Comparison of ENCODE assay signal across 16 cellular contexts in genomic region chr4:66572949-66573348, GRCh38.
A peak's percentile ranks its signal among the peaks of the same experiment; 100 is the strongest.
DNase-seq lines count a peak whose midpoint lies in the region; ATAC-seq and TF ChIP-seq lines count a peak whose summit lies in the region.
"Had no signal": no experiment of that assay in that cellular context is flagged by ENCODE, and none has a peak within 500 bp of the region (broad histone marks: within the 10 kb centered on the region; RNA-seq: fewer than 3 reads in every experiment).

No MANE protein-coding gene starts in this region.

- H3K27ac ChIP-seq in brain microvascular endothelial cell = peak overlapping the region; percentile 90
- H3K27ac ChIP-seq in mesenchymal stem cell (ENCODE audit: low read length, poor library complexity, severe bottlenecking) = peak overlapping the region; percentile 49
- no peak overlapping the region for H3K27ac ChIP-seq in effector memory CD4-positive, alpha-beta T cell (ENCODE audit: insufficient read depth, low read length, poor library complexity, severe bottlenecking)
- no peak overlapping the region for H3K27ac ChIP-seq in psoas muscle

- no peak for ATAC-seq in psoas muscle
- ATAC-seq in GM19035 (IDR thresholded peaks at IDR 0.05; ENCODE audit: unreplicated experiment) = no peak
- ATAC-seq: activated T-cell treated with anti-CD3 and anti-CD28 coated beads, Interleukin-2, amount 50 U/mL, for 4 hours; T-cell had no signal

- H3K36me3 ChIP-seq in brain microvascular endothelial cell (replicated peaks) (no peaks in the 10 kb centered on the region), mesenchymal stem cell (ENCODE audit: control insufficient read depth in 1 of 2, insufficient read depth in 2 of 2, low read depth in 1 of 2, low read length in 2 of 2) (no peaks in the 10 kb centered on the region), psoas muscle (ENCODE audit: insufficient read depth in 1 of 2, low read depth in 1 of 2) (no peaks in the 10 kb centered on the region)
- no peaks in the 10 kb centered on the region for H3K36me3 ChIP-seq in effector memory CD4-positive, alpha-beta T cell (ENCODE audit: control insufficient read depth, insufficient read depth, low read length)

- no peak for TF ChIP-seq CTCF in brain microvascular endothelial cell (IDR thresholded peaks at IDR 0.05; ENCODE audit: low read depth, low read length, missing control alignments)
- no peak for TF ChIP-seq CTCF in psoas muscle (IDR thresholded peaks at IDR 0.05)

- H3K4me1 ChIP-seq in mesenchymal stem cell (ENCODE audit: control insufficient read depth, insufficient read depth, low read depth, low read length) = peaks cover 2% of the 10 kb centered on the region
- no peaks in the 10 kb centered on the region for H3K4me1 ChIP-seq in effector memory CD4-positive, alpha-beta T cell (ENCODE audit: control insufficient read depth, insufficient read depth, low read length, poor library complexity, severe bottlenecking)
- H3K4me1 ChIP-seq in psoas muscle = no peaks in the 10 kb centered on the region

- in situ Hi-C loops in brain microvascular endothelial cell (cut with HindIII; ENCODE audit: low pct_ligation_motif_present, low sequenced_read_pairs) = no loop called here

- H3K14ac ChIP-seq in mesenchymal stem cell (ENCODE audit: low read length in 2 of 2) = no peak overlapping the region

- H3K18ac ChIP-seq in mesenchymal stem cell (ENCODE audit: low read depth in 1 of 2, low read length in 2 of 2) = no peak overlapping the region

- no peak overlapping the region for H2BK120ac ChIP-seq in mesenchymal stem cell (ENCODE audit: low read depth, low read length)

- H4K8ac ChIP-seq in mesenchymal stem cell (ENCODE audit: low read length) = no peak overlapping the region

- H3K4me3 ChIP-seq in brain microvascular endothelial cell (ENCODE audit: low read depth, low read length) (no peak overlapping the region), mesenchymal stem cell (ENCODE audit: insufficient read depth in 1 of 2, low read depth in 1 of 2, low read length in 2 of 2) (no peak overlapping the region), psoas muscle (no peak overlapping the region)
- H3K4me3 ChIP-seq in effector memory CD4-positive, alpha-beta T cell (ENCODE audit: insufficient read depth, low read depth, low read length, poor library complexity, severe bottlenecking) = no peak overlapping the region

- intact Hi-C loops in psoas muscle (cut with DNase I) = no loop called here

- H2BK5ac ChIP-seq in mesenchymal stem cell (ENCODE audit: low read depth, low read length, poor library complexity, severe bottlenecking) = no peak overlapping the region

- DNase-seq in COLO829 (ENCODE audit: low spot score) (peak; percentile 14), LHCN-M2 (ENCODE audit: low read depth) (peak; percentile 79), brain microvascular endothelial cell (peak; percentile 70), mesenchymal stem cell (peak; percentile 79), psoas muscle (no peak), foreskin melanocyte (no peak)
- no peak for DNase-seq in effector memory CD4-positive, alpha-beta T cell
- DNase-seq: activated T-cell treated with anti-CD3 and anti-CD28 coated beads, Interleukin-2, amount 50 U/mL, for 4 hours; C1 segment of cervical spinal cord; endodermal cell; Kasumi-1; midbrain; NCI-H2029 treated with DMSO at 0.1 percent for 48 hours; stimulated activated naive CD4-positive, alpha-beta T cell; T-cell had no signal

- H3K23ac ChIP-seq in mesenchymal stem cell (ENCODE audit: low read length in 2 of 2) = no peak overlapping the region

- H3K4ac ChIP-seq in mesenchymal stem cell (ENCODE audit: low read depth in 1 of 2, low read length in 2 of 2) = no peak overlapping the region

- H2AK5ac ChIP-seq in mesenchymal stem cell (ENCODE audit: low read length, severe bottlenecking) = no peak overlapping the region

- no peaks in the 10 kb centered on the region for H3K9me3 ChIP-seq in mesenchymal stem cell (ENCODE audit: control insufficient read depth, low read length)
- no peaks in the 10 kb centered on the region for H3K9me3 ChIP-seq in effector memory CD4-positive, alpha-beta T cell (ENCODE audit: control insufficient read depth, low read length)
- H3K9me3 ChIP-seq in psoas muscle = no peaks in the 10 kb centered on the region

- 48% methylated on average over 2 of the region's 2 CpGs for WGBS in mesenchymal stem cell
- 17 to 26% (median 25%) methylated on average over 2 of the region's 2 CpGs for WGBS in psoas muscle, 3 donors

- H3K79me1 ChIP-seq in mesenchymal stem cell (replicated peaks; ENCODE audit: low read length, poor library complexity, severe bottlenecking) = no peaks in the 10 kb centered on the region

- no peak overlapping the region for H2AFZ ChIP-seq in mesenchymal stem cell (ENCODE audit: low read depth, low read length)

- H3K9ac ChIP-seq in mesenchymal stem cell (ENCODE audit: low read length) = peak overlapping the region; percentile 47

- H2BK15ac ChIP-seq in mesenchymal stem cell (ENCODE audit: low read depth, poor library complexity, severe bottlenecking) = no peak overlapping the region

- H4K91ac ChIP-seq in mesenchymal stem cell (ENCODE audit: low read length) = no peak overlapping the region

- H3K4me2 ChIP-seq in mesenchymal stem cell (ENCODE audit: low read length, poor library complexity, severe bottlenecking) = no peak overlapping the region

- H2BK12ac ChIP-seq in mesenchymal stem cell (ENCODE audit: low read length in 2 of 2) = no peak overlapping the region

- no peaks in the 10 kb centered on the region for H3K27me3 ChIP-seq in brain microvascular endothelial cell (replicated peaks)
- H3K27me3 ChIP-seq in mesenchymal stem cell (ENCODE audit: control insufficient read depth in 1 of 2, insufficient read depth in 1 of 2, low read length in 2 of 2) = no peaks in the 10 kb centered on the region
- no peaks in the 10 kb centered on the region for H3K27me3 ChIP-seq in effector memory CD4-positive, alpha-beta T cell (replicated peaks; ENCODE audit: control insufficient read depth, insufficient read depth, low read length, poor library complexity, severe bottlenecking)
- no peaks in the 10 kb centered on the region for H3K27me3 ChIP-seq in psoas muscle (ENCODE audit: insufficient read depth in 3 of 3, low read length in 2 of 3)

Comparison
In these comparisons a context has a peak if more than half of its experiments do, and no peak if none do; other contexts are left out.
1. DNase-seq: peak in COLO829 (single experiment), LHCN-M2 (single experiment), brain microvascular endothelial cell (single experiment) and mesenchymal stem cell (single experiment); none in effector memory CD4-positive, alpha-beta T cell (0 of 3), psoas muscle (0 of 2) and foreskin melanocyte (single experiment).
2. H3K27ac ChIP-seq: peak in brain microvascular endothelial cell (single experiment) and mesenchymal stem cell (single experiment); none in effector memory CD4-positive, alpha-beta T cell (single experiment) and psoas muscle (single experiment).